In the genomic region with DNA sequence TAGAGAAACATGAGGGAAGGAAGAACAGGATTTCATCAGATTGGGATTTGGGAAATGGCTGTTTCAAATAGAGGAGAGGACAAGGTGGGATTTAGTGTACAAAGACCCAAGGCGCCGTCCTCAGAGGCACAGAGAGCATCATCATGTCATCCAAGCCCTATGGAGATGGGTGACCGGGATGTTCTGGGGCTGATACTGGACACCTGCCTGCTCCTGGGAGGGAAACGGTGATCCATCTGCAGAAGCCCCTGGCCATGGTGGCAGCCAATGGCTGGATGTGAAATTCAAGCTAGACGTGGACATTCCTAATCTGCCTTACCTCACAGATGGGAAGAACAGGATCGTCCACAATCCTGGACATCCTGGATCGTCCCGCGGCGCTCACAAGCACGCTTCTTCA, we compare ENCODE assay signal across 25 cellular contexts. TPM values are rescaled to one million over a fixed set of nuclear protein-coding genes. Genes with fewer than 3 reads are reported as not detected.
DNase-seq lines count a peak whose midpoint lies in the region; ATAC-seq and TF ChIP-seq lines count a peak whose summit lies in the region.
"Had no signal": no experiment of that assay in that cellular context is flagged by ENCODE, and none has a peak within 500 bp of the region (broad histone marks: within the 10 kb centered on the region; RNA-seq: fewer than 3 reads in every experiment).

No MANE protein-coding gene starts in this region.

- no peaks in the 10 kb centered on the region for H3K9me3 Mint-ChIP-seq in chondrocyte (ENCODE audit: low read depth)
- H3K9me3 Mint-ChIP-seq: CD8-positive, alpha-beta memory T cell had no signal

- 80 to 87% methylated on average over 11 of the region's 11 CpGs for WGBS in heart right ventricle, 2 donors

- H3K27me3 ChIP-seq in right atrium auricular region (peaks cover 4 to 14% of the 10 kb centered on the region in 2 donors), heart right ventricle (peaks cover 23 to 96% (median 93%) of the 10 kb centered on the region in 7 donors)

- peaks cover 5% of the 10 kb centered on the region for H3K4me1 Mint-ChIP-seq in chondrocyte (ENCODE audit: low read depth)

- no peaks in the 10 kb centered on the region for H3K36me3 Mint-ChIP-seq in chondrocyte (ENCODE audit: low read depth)
- H3K36me3 Mint-ChIP-seq: CD14-positive monocyte; CD4-positive, alpha-beta memory T cell; CD4-positive, CD25-positive, alpha-beta regulatory T cell; CD8-positive, alpha-beta memory T cell had no signal

- H3K27ac ChIP-seq in right atrium auricular region (no peak overlapping the region), heart right ventricle (no peak overlapping the region), coronary artery (no peak overlapping the region)
- H3K27ac ChIP-seq: BLaER1 had no signal

- H3K9me3 ChIP-seq in right atrium auricular region, result no peaks in the 10 kb centered on the region
- no peaks in the 10 kb centered on the region for H3K9me3 ChIP-seq in heart right ventricle
- H3K9me3 ChIP-seq: BE2C had no signal

- H3K4me1 ChIP-seq in right atrium auricular region (peaks cover 0 to 12% of the 10 kb centered on the region in 2 donors), heart right ventricle (peaks cover 4 to 14% (median 10%) of the 10 kb centered on the region in 9 donors)
- H3K4me1 ChIP-seq: BE2C had no signal

- DNase-seq in right atrium auricular region (ENCODE audit: low spot score), result peak; percentile 32
- no peak for DNase-seq in heart right ventricle
- peak; percentile 52 for DNase-seq in coronary artery (ENCODE audit: low spot score)
- no peak for DNase-seq in chondrocyte (ENCODE audit: low spot score)
- DNase-seq in germinal center (ENCODE audit: low spot score), result no peak
- DNase-seq: 8988T; ACHN; BE2C; C1 segment of cervical spinal cord; CD4-positive, alpha-beta memory T cell; CD4-positive, CD25-positive, alpha-beta regulatory T cell; CD8-positive, alpha-beta memory T cell; COR-L47; DMS 273 treated with DMSO at 0.1 percent for 48 hours; DMS153; DMS53; DMS79; DND-41; EL; GDM1 had no signal

- intact Hi-C loops in heart right ventricle (cut with DNase I), result loop anchor here in 4 of 10 donors (5.0 to 10.0 kb wide), 3 partner anchors 264 to 666 kb away; no protein-coding TSS in a partner anchor

- H3K4me3 Mint-ChIP-seq in chondrocyte (ENCODE audit: unreplicated experiment), result no peak overlapping the region
- H3K4me3 Mint-ChIP-seq: CD14-positive monocyte; CD4-positive, alpha-beta memory T cell; CD4-positive, CD25-positive, alpha-beta regulatory T cell; CD8-positive, alpha-beta memory T cell had no signal

- H3K27me3 Mint-ChIP-seq in chondrocyte (ENCODE audit: low read depth), result peaks cover 65% of the 10 kb centered on the region

- ATAC-seq in heart right ventricle, result no peak
- ATAC-seq: GM12878 had no signal

- no peak for TF ChIP-seq CTCF in right atrium auricular region (IDR thresholded peaks at IDR 0.05)
- TF ChIP-seq CTCF in heart right ventricle (IDR thresholded peaks at IDR 0.05), result no peak
- no peak for TF ChIP-seq CTCF in coronary artery (IDR thresholded peaks at IDR 0.05)
- TF ChIP-seq CTCF in chondrocyte (IDR thresholded peaks at IDR 0.05), result no peak

- no peaks in the 10 kb centered on the region for H3K36me3 ChIP-seq in right atrium auricular region
- no peaks in the 10 kb centered on the region for H3K36me3 ChIP-seq in heart right ventricle
- H3K36me3 ChIP-seq: BE2C, BLaER1 had no signal

- H3K4me3 ChIP-seq in right atrium auricular region, result no peak overlapping the region
- H3K4me3 ChIP-seq in heart right ventricle, result no peak overlapping the region
- H3K4me3 ChIP-seq in coronary artery, result no peak overlapping the region
- H3K4me3 ChIP-seq: BLaER1, GM12878 had no signal

- H3K27ac Mint-ChIP-seq in chondrocyte (ENCODE audit: unreplicated experiment), result no peak overlapping the region
- H3K27ac Mint-ChIP-seq: CD14-positive monocyte; CD4-positive, CD25-positive, alpha-beta regulatory T cell had no signal

RNA-seq across cellular contexts. Expression of a gene that starts 12.7 kb away (rescaled TPM):
- total RNA-seq in right atrium auricular region (not detected), heart right ventricle (not detected), chondrocyte (not detected in 3 replicates)
- polyA plus RNA-seq in heart right ventricle, result not detected
- total RNA-seq: CD4-positive, alpha-beta memory T cell; CD4-positive, CD25-positive, alpha-beta regulatory T cell; CD8-positive, alpha-beta memory T cell; G401; GM12878 had no signal
- polyA plus RNA-seq: AG04450; CD14-positive monocyte; CD4-positive, alpha-beta memory T cell; CD4-positive, CD25-positive, alpha-beta regulatory T cell; CD8-positive, alpha-beta memory T cell; GM12878 had no signal

Comparison
In these comparisons a context has a peak if more than half of its experiments do, and no peak if none do; other contexts are left out.
1. DNase-seq: peak in right atrium auricular region (single experiment) and coronary artery (single experiment); none in heart right ventricle (0 of 2), chondrocyte (single experiment) and germinal center (single experiment).